33 cellular contexts compared by ENCODE assay signal in genomic region chr10:56487746-56488145, GRCh38.
"Had no signal": no experiment of that assay in that cellular context is flagged by ENCODE, and none has a peak within 500 bp of the region (broad histone marks: within the 10 kb centered on the region; RNA-seq: fewer than 3 reads in every experiment).

No MANE protein-coding gene starts in this region.

- H3K4me3 ChIP-seq: ascending aorta, cardiac muscle cell had no signal

- H3K36me3 ChIP-seq: ascending aorta, cardiac muscle cell, WERI-Rb-1 had no signal

- H3K9me3 ChIP-seq: ascending aorta had no signal

- DNase-seq: activated CD4-positive, alpha-beta memory T cell treated with anti-CD3 and anti-CD28 coated beads, Interleukin-2, amount 10 ng/mL, durations not matched to agents 7 days and 5 days; activated CD4-positive, alpha-beta T cell treated with anti-CD3 and anti-CD28 coated beads for 1 hour; activated CD4-positive, alpha-beta T cell treated with anti-CD3 and anti-CD28 coated beads for 36 hours; activated CD4-positive, alpha-beta T cell treated with anti-CD3 and anti-CD28 coated beads for 48 hours; activated CD4-positive, alpha-beta T cell treated with anti-CD3 and anti-CD28 coated beads, Interleukin-2, amount 10 ng/mL, durations not matched to agents 7 days and 5 days; activated CD4-positive, alpha-beta T cell treated with anti-CD3 and anti-CD28 coated beads, Interleukin-2, amount 50 U/mL, for 48 hours; activated CD4-positive, CD25-positive, alpha-beta regulatory T cell; activated CD8-positive, alpha-beta memory T cell treated with anti-CD3 and anti-CD28 coated beads for 24 hours; activated CD8-positive, alpha-beta memory T cell treated with anti-CD3 and anti-CD28 coated beads, Interleukin-2, amount 10 ng/mL, durations not matched to agents 7 days and 5 days; activated CD8-positive, alpha-beta memory T cell treated with anti-CD3 and anti-CD28 coated beads, Interleukin-2, amount 50 U/mL, for 48 hours; activated CD8-positive, alpha-beta T cell treated with anti-CD3 and anti-CD28 coated beads, Interleukin-2, amount 10 ng/mL, durations not matched to agents 7 days and 5 days; activated effector memory CD4-positive, alpha-beta T cell treated with Interleukin-2 at 50 U/mL for 16 hours; activated gamma-delta T cell; activated naive CD4-positive, alpha-beta T cell treated with anti-CD3 and anti-CD28 coated beads, Interleukin-2, amount 10 ng/mL, durations not matched to agents 7 days and 5 days; activated naive CD4-positive, alpha-beta T cell treated with Interleukin-2 at 50 U/mL for 16 hours; activated naive CD8-positive, alpha-beta T cell treated with anti-CD3 and anti-CD28 coated beads, Interleukin-2, amount 10 ng/mL, durations not matched to agents 7 days and 5 days; activated naive CD8-positive, alpha-beta T cell treated with anti-CD3 and anti-CD28 coated beads, Interleukin-2, amount 50 U/mL, for 24 hours; activated T-cell treated with anti-CD3 and anti-CD28 coated beads, Interleukin-2, amount 50 U/mL, for 24 hours; activated T-cell treated with anti-CD3 and anti-CD28 coated beads, Interleukin-2, amount 50 U/mL, for 48 hours; amygdala; anterior cingulate cortex; central memory CD4-positive, alpha-beta T cell; SW 1271; T-helper 1 cell; T-helper 2 cell; T-helper 9 cell; WERI-Rb-1 had no signal

- H3K27ac ChIP-seq: ascending aorta, cardiac muscle cell, WERI-Rb-1 had no signal

- ATAC-seq: activated CD4-positive, alpha-beta T cell treated with anti-CD3 and anti-CD28 coated beads for 36 hours; activated CD4-positive, CD25-positive, alpha-beta regulatory T cell treated with anti-CD3 and anti-CD28 coated beads, Interleukin-2, amount 50 U/mL, for 24 hours; activated CD8-positive, alpha-beta memory T cell treated with anti-CD3 and anti-CD28 coated beads, Interleukin-2, amount 10 ng/mL, durations not matched to agents 7 days and 5 days; activated CD8-positive, alpha-beta T cell treated with anti-CD3 and anti-CD28 coated beads, Interleukin-2, amount 10 ng/mL, durations not matched to agents 7 days and 5 days; activated naive CD8-positive, alpha-beta T cell treated with anti-CD3 and anti-CD28 coated beads, Interleukin-2, amount 50 U/mL, for 24 hours; WTC11 had no signal

- H3K27me3 ChIP-seq: ascending aorta, cardiac muscle cell had no signal

- FAIRE-seq: bronchial epithelial cell, TTC549 had no signal

- H3K4me1 ChIP-seq: ascending aorta had no signal
